Comparison of ENCODE assay signal across 37 cellular contexts in the genomic region with DNA sequence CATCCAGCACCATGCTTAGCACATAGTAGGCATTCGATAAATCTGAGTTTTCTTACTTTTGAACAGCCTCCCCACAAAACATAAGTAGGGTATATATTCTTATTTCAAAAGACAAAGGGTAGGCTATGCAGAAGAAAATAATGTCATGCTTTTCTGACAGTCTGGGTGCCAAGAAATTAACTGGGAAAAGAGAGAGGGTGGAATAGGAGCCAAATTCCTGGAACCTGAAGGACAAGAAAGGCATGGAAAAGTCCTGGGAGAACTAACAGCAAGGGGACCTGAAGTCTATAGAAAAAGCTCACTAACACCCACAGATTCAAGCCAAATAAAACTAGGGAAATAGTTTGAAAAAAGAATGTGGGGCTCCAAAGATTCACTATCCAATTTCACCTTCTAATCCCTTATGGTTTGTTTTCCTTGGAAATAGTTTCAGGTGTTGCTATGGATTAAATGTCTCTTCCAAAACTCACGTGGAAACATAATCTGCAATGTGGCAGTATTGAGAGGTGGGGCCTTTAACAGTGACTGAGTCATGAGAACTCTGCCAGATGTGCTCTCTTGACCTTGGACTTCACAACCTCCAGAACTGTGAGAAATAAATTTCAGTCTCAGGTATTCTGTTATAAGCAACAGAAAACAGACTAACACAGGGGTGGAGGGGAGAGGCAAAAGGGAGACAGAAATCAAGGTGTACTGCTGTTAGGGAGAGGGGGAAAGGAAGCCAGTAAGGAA.
"Had no signal": no experiment of that assay in that cellular context is flagged by ENCODE, and none has a peak within 500 bp of the region (broad histone marks: within the 10 kb centered on the region; RNA-seq: fewer than 3 reads in every experiment).

No MANE protein-coding gene starts in this region.

- H3K36me3 ChIP-seq: adrenal gland, cardiac muscle cell had no signal

- DNase-seq: activated B cell treated with CpG ODN at 0.5 μM for 24 hours; activated CD4-positive, alpha-beta memory T cell treated with anti-CD3 and anti-CD28 coated beads for 36 hours; activated CD4-positive, alpha-beta T cell treated with anti-CD3 and anti-CD28 coated beads for 4 hours; activated CD4-positive, alpha-beta T cell treated with anti-CD3 and anti-CD28 coated beads, Interleukin-2, amount 10 ng/mL, durations not matched to agents 24 days and 14 days; activated CD4-positive, alpha-beta T cell treated with anti-CD3 and anti-CD28 coated beads, Interleukin-2, amount 50 U/mL, for 1 hour; activated CD4-positive, alpha-beta T cell treated with anti-CD3 and anti-CD28 coated beads, Interleukin-2, amount 50 U/mL, for 4 hours; activated CD4-positive, CD25-positive, alpha-beta regulatory T cell treated with anti-CD3 and anti-CD28 coated beads, Interleukin-2, amount 50 U/mL, for 72 hours; activated CD8-positive, alpha-beta memory T cell treated with anti-CD3 and anti-CD28 coated beads, Interleukin-2, amount 50 U/mL, for 4 hours; activated CD8-positive, alpha-beta T cell treated with anti-CD3 and anti-CD28 coated beads for 36 hours; activated effector memory CD4-positive, alpha-beta T cell treated with anti-CD3 and anti-CD28 coated beads, Interleukin-2, amount 50 U/mL, for 16 hours; activated gamma-delta T cell treated with Interleukin-2 at 50 U/mL for 16 hours; activated naive CD4-positive, alpha-beta T cell; activated naive CD4-positive, alpha-beta T cell treated with anti-CD3 and anti-CD28 coated beads for 36 hours; activated naive CD4-positive, alpha-beta T cell treated with anti-CD3 and anti-CD28 coated beads, Interleukin-2, amount 50 U/mL, for 16 hours; activated naive CD8-positive, alpha-beta T cell treated with anti-CD3 and anti-CD28 coated beads for 36 hours; activated T-cell treated with anti-CD3 and anti-CD28 coated beads for 4 hours; activated T-cell treated with anti-CD3 and anti-CD28 coated beads, Interleukin-2, amount 50 U/mL, for 1 hour; activated T-cell treated with anti-CD3 and anti-CD28 coated beads, Interleukin-2, amount 50 U/mL, for 4 hours; activated T-cell treated with anti-CD3 and anti-CD28 coated beads, Interleukin-2, amount 50 U/mL, for 72 hours; adrenal gland; amniotic stem cell; aorta; caudate nucleus; cerebellar nuclear complex; T-helper 2 cell; T-helper 9 cell had no signal

- ATAC-seq: activated CD8-positive, alpha-beta T cell treated with anti-CD3 and anti-CD28 coated beads for 36 hours; activated naive CD4-positive, alpha-beta T cell treated with anti-CD3 and anti-CD28 coated beads, Interleukin-2, amount 50 U/mL, for 72 hours; activated T-cell treated with anti-CD3 and anti-CD28 coated beads, Interleukin-2, amount 50 U/mL, for 4 hours; activated T-cell treated with anti-CD3 and anti-CD28 coated beads, Interleukin-2, amount 50 U/mL, for 72 hours; activated T-helper 17 cell treated with anti-CD3 and anti-CD28 coated beads, Interleukin-2, amount 50 U/mL, for 72 hours had no signal

- H3K27me3 ChIP-seq: adrenal gland, cardiac muscle cell had no signal

- H3K36me3 Mint-ChIP-seq: activated CD4-positive, alpha-beta memory T cell treated with anti-CD3 and anti-CD28 coated beads for 36 hours; brain had no signal

- H3K4me3 Mint-ChIP-seq: activated B cell treated with CpG ODN at 0.5 μM for 24 hours; activated CD4-positive, alpha-beta memory T cell treated with anti-CD3 and anti-CD28 coated beads for 36 hours; activated CD4-positive, alpha-beta T cell treated with anti-CD3 and anti-CD28 coated beads, Interleukin-2, amount 10 ng/mL, durations not matched to agents 24 days and 14 days; activated CD8-positive, alpha-beta T cell treated with anti-CD3 and anti-CD28 coated beads for 36 hours; activated naive CD4-positive, alpha-beta T cell treated with anti-CD3 and anti-CD28 coated beads for 36 hours; activated naive CD8-positive, alpha-beta T cell treated with anti-CD3 and anti-CD28 coated beads for 36 hours; activated T-cell treated with anti-CD3 and anti-CD28 coated beads, Interleukin-2, amount 50 U/mL, for 4 hours; activated T-cell treated with anti-CD3 and anti-CD28 coated beads, Interleukin-2, amount 50 U/mL, for 72 hours; activated T-helper 1 cell treated with anti-CD3 and anti-CD28 coated beads, Interleukin-12 subunit alpha, Interleukin-12 subunit beta, Interleukin-2, Interleukin-4 antibody, amounts not matched to agents 30 ng/mL and 10 ng/mL and 1 ng/mL, durations not matched to agents 14 hours and 24 hours and 36 hours; activated T-helper 17 cell treated with anti-CD3 and anti-CD28 coated beads, Interleukin-2, amount 50 U/mL, for 72 hours; brain; central memory CD8-positive, alpha-beta T cell; T-helper 1 cell treated with Interleukin-12 subunit alpha and Interleukin-12 subunit beta and Interleukin-4 antibody, amounts not matched to agents 30 μg/mL and 1 μg/mL, for 36 hours; T-helper 2 cell treated with Interferon-gamma antibody and Interleukin-4, amounts not matched to agents 5 μg/mL and 100 μg/mL, for 36 hours had no signal

- H3K27ac ChIP-seq: adrenal gland, cardiac muscle cell, VCaP had no signal

- H3K27ac Mint-ChIP-seq: activated B cell treated with CpG ODN at 0.5 μM for 24 hours; activated CD4-positive, alpha-beta memory T cell treated with anti-CD3 and anti-CD28 coated beads for 36 hours; activated CD4-positive, alpha-beta T cell treated with anti-CD3 and anti-CD28 coated beads, Interleukin-2, amount 10 ng/mL, durations not matched to agents 24 days and 14 days; activated CD8-positive, alpha-beta T cell treated with anti-CD3 and anti-CD28 coated beads for 36 hours; activated naive CD4-positive, alpha-beta T cell treated with anti-CD3 and anti-CD28 coated beads for 36 hours; activated naive CD4-positive, alpha-beta T cell treated with anti-CD3 and anti-CD28 coated beads, Interleukin-2, amount 50 U/mL, for 72 hours; activated naive CD8-positive, alpha-beta T cell treated with anti-CD3 and anti-CD28 coated beads for 36 hours; activated T-cell treated with anti-CD3 and anti-CD28 coated beads, Interleukin-2, amount 50 U/mL, for 72 hours; activated T-helper 1 cell treated with anti-CD3 and anti-CD28 coated beads, Interleukin-12 subunit alpha, Interleukin-12 subunit beta, Interleukin-2, Interleukin-4 antibody, amounts not matched to agents 30 ng/mL and 10 ng/mL and 1 ng/mL, durations not matched to agents 14 hours and 24 hours and 36 hours; activated T-helper 17 cell treated with anti-CD3 and anti-CD28 coated beads, Interleukin-2, amount 50 U/mL, for 72 hours; brain; T-helper 1 cell treated with Interleukin-12 subunit alpha and Interleukin-12 subunit beta and Interleukin-4 antibody, amounts not matched to agents 30 μg/mL and 1 μg/mL, for 36 hours; T-helper 2 cell treated with Interferon-gamma antibody and Interleukin-4, amounts not matched to agents 5 μg/mL and 100 μg/mL, for 36 hours had no signal

- FAIRE-seq: bronchial epithelial cell, TTC549 had no signal

- H3K9me3 ChIP-seq: adrenal gland had no signal

- H3K4me3 ChIP-seq: adrenal gland, cardiac muscle cell had no signal

- H3K4me1 Mint-ChIP-seq: activated B cell treated with CpG ODN at 0.5 μM for 24 hours; activated CD4-positive, alpha-beta T cell treated with anti-CD3 and anti-CD28 coated beads, Interleukin-2, amount 10 ng/mL, durations not matched to agents 24 days and 14 days; activated naive CD8-positive, alpha-beta T cell treated with anti-CD3 and anti-CD28 coated beads for 36 hours; activated T-helper 17 cell treated with anti-CD3 and anti-CD28 coated beads, Interleukin-2, amount 50 U/mL, for 72 hours; brain; central memory CD8-positive, alpha-beta T cell had no signal

- H3K27me3 Mint-ChIP-seq: activated B cell treated with CpG ODN at 0.5 μM for 24 hours; activated CD4-positive, alpha-beta memory T cell treated with anti-CD3 and anti-CD28 coated beads for 36 hours; activated CD4-positive, alpha-beta T cell treated with anti-CD3 and anti-CD28 coated beads, Interleukin-2, amount 10 ng/mL, durations not matched to agents 24 days and 14 days; activated CD8-positive, alpha-beta T cell treated with anti-CD3 and anti-CD28 coated beads for 36 hours; activated naive CD8-positive, alpha-beta T cell treated with anti-CD3 and anti-CD28 coated beads for 36 hours; activated T-helper 17 cell treated with anti-CD3 and anti-CD28 coated beads, Interleukin-2, amount 50 U/mL, for 72 hours; brain; central memory CD8-positive, alpha-beta T cell had no signal

- H3K4me1 ChIP-seq: adrenal gland had no signal
